1 cellular context compared by ENCODE assay signal in the genomic region with DNA sequence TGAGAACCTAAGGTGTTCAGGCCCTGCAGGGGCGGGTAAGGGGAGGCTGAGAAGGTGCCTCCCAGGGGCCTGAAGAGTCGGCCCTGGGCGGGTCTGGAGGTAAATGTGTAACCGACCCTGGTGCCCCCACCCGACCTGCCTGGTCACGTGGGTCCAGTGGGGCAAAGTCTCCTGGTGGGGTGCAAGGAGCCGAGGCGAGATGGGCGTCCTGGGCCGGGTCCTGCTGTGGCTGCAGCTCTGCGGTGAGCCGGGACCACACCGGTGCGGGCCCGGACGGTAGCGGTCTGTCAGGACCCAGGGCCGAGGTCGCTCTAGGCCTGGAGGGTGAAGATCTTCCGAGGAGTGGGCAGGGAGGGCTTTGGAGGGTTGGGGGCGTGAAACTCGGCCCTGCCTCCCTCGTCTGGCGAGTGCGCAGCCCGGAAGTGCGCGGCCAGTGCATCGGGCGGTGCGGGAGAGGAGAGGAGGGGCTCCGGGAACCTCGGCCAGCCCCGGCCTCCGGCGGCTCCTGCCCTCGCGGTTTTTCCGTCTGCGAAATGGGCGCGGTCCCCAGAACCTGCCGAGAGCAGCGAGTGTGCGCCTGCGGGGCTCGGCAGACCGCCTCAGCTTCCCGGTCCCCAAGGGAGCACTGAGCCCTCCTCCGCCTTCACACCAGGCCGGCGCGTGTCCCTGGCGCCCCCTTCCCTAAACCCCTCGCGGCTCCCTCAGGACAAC.
TF ChIP-seq lines count a peak whose summit lies in the region.

A gene (plus strand): TSS at position 174 of the 711 bp plus-strand sequence. CDS start 26 bp downstream, at position 200.

TF ChIP-seq in GM23338, 12 proteins besides CTCF, POLR2A, EP300 and RAD21 (continued from another document):
- TF ChIP-seq, protein P1, sequence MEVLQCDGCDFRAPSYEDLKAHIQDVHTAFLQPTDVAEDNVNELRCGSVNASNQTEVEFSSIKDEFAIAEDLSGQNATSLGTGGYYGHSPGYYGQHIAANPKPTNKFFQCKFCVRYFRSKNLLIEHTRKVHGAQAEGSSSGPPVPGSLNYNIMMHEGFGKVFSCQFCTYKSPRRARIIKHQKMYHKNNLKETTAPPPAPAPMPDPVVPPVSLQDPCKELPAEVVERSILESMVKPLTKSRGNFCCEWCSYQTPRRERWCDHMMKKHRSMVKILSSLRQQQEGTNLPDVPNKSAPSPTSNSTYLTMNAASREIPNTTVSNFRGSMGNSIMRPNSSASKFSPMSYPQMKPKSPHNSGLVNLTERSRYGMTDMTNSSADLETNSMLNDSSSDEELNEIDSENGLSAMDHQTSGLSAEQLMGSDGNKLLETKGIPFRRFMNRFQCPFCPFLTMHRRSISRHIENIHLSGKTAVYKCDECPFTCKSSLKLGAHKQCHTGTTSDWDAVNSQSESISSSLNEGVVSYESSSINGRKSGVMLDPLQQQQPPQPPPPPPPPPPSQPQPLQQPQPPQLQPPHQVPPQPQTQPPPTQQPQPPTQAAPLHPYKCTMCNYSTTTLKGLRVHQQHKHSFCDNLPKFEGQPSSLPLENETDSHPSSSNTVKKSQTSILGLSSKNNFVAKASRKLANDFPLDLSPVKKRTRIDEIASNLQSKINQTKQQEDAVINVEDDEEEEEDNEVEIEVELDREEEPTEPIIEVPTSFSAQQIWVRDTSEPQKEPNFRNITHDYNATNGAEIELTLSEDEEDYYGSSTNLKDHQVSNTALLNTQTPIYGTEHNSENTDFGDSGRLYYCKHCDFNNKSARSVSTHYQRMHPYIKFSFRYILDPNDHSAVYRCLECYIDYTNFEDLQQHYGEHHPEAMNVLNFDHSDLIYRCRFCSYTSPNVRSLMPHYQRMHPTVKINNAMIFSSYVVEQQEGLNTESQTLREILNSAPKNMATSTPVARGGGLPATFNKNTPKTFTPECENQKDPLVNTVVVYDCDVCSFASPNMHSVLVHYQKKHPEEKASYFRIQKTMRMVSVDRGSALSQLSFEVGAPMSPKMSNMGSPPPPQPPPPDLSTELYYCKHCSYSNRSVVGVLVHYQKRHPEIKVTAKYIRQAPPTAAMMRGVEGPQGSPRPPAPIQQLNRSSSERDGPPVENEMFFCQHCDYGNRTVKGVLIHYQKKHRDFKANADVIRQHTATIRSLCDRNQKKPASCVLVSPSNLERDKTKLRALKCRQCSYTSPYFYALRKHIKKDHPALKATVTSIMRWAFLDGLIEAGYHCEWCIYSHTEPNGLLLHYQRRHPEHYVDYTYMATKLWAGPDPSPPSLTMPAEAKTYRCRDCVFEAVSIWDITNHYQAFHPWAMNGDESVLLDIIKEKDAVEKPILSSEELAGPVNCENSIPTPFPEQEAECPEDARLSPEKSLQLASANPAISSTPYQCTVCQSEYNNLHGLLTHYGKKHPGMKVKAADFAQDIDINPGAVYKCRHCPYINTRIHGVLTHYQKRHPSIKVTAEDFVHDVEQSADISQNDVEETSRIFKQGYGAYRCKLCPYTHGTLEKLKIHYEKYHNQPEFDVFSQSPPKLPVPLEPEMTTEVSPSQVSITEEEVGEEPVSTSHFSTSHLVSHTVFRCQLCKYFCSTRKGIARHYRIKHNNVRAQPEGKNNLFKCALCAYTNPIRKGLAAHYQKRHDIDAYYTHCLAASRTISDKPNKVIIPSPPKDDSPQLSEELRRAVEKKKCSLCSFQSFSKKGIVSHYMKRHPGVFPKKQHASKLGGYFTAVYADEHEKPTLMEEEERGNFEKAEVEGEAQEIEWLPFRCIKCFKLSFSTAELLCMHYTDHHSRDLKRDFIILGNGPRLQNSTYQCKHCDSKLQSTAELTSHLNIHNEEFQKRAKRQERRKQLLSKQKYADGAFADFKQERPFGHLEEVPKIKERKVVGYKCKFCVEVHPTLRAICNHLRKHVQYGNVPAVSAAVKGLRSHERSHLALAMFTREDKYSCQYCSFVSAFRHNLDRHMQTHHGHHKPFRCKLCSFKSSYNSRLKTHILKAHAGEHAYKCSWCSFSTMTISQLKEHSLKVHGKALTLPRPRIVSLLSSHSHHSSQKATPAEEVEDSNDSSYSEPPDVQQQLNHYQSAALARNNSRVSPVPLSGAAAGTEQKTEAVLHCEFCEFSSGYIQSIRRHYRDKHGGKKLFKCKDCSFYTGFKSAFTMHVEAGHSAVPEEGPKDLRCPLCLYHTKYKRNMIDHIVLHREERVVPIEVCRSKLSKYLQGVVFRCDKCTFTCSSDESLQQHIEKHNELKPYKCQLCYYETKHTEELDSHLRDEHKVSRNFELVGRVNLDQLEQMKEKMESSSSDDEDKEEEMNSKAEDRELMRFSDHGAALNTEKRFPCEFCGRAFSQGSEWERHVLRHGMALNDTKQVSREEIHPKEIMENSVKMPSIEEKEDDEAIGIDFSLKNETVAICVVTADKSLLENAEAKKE (CRISPR knock-in tag; IDR thresholded peaks at IDR 0.05) = no peak
- TF ChIP-seq JUNB (IDR thresholded peaks at IDR 0.05; ENCODE audit: unreplicated experiment) = no peak
- TF ChIP-seq ZNF114 (CRISPR knock-in tag; IDR thresholded peaks at IDR 0.05) = no peak
- TF ChIP-seq EZH2 (IDR thresholded peaks at IDR 0.05; ENCODE audit: low read depth, unreplicated experiment) = no peak
